9 cellular contexts compared by ENCODE assay signal in the genomic region with DNA sequence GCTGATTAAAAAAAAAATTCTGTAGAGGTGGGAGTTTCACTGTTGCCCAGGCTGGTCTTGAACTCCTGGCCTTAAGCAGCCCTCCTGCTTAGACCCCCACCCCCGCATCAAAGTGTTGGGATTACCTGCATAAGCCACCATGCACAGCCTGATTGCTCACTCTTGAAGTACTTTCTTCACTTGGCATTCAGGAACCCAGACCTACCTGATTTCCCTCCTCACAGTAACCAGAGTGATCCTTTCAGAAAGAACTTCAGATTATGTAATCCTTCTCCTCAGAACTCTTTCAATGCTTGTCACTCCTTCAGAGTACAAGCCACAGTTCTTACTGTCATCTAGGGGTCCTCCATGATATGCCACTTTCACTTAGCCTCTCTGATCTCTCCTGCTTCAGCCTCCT.
DNase-seq lines count a peak whose midpoint lies in the region; ATAC-seq lines count a peak whose summit lies in the region.
"Had no signal": no experiment of that assay in that cellular context is flagged by ENCODE, and none has a peak within 500 bp of the region (broad histone marks: within the 10 kb centered on the region; RNA-seq: fewer than 3 reads in every experiment).

No MANE protein-coding gene starts in this region.

- H3K4me1 Mint-ChIP-seq in activated T-cell treated with anti-CD3 and anti-CD28 coated beads, Interleukin-2, amount 50 U/mL, for 24 hours (ENCODE audit: low read depth), result peaks cover 16% of the 10 kb centered on the region
- H3K4me1 Mint-ChIP-seq in central memory CD8-positive, alpha-beta T cell, result peaks cover 26% of the 10 kb centered on the region
- H3K4me1 Mint-ChIP-seq in stimulated activated effector memory CD8-positive, alpha-beta T cell treated with anti-CD3 and anti-CD28 coated beads, Interleukin-12 subunit alpha, Interleukin-12 subunit beta, amount 100 ng/mL, for 72 hours, result peaks cover 19% of the 10 kb centered on the region

- H3K4me3 Mint-ChIP-seq in activated T-cell treated with anti-CD3 and anti-CD28 coated beads, Interleukin-2, amount 50 U/mL, for 24 hours, result no peak overlapping the region
- H3K4me3 Mint-ChIP-seq in central memory CD8-positive, alpha-beta T cell, result peak overlapping the region; percentile 98
- H3K4me3 Mint-ChIP-seq in stimulated activated effector memory CD8-positive, alpha-beta T cell treated with anti-CD3 and anti-CD28 coated beads, Interleukin-12 subunit alpha, Interleukin-12 subunit beta, amount 100 ng/mL, for 72 hours, result peak overlapping the region; percentile 87

- ATAC-seq in central memory CD8-positive, alpha-beta T cell (replicated peaks; ENCODE audit: extremely low read depth, poor library complexity, severe bottlenecking), result no peak
- ATAC-seq in stimulated activated effector memory CD8-positive, alpha-beta T cell treated with anti-CD3 and anti-CD28 coated beads, Interleukin-12 subunit alpha, Interleukin-12 subunit beta, amount 100 ng/mL, for 72 hours, result no peak
- no peak for ATAC-seq in GM18517 (IDR thresholded peaks at IDR 0.05; ENCODE audit: unreplicated experiment)

- DNase-seq in activated T-cell treated with anti-CD3 and anti-CD28 coated beads, Interleukin-2, amount 50 U/mL, for 24 hours, result no peak
- no peak for DNase-seq in activated T-cell treated with anti-CD3 and anti-CD28 coated beads, Interleukin-2, amount 50 U/mL, for 48 hours
- DNase-seq in NAMALWA (ENCODE audit: low spot score) (peak; percentile 21), NCI-H2029 treated with DMSO at 0.1 percent for 48 hours (lab: John Stamatoyannopoulos, UW) (no peak)
- no peak for DNase-seq in central memory CD8-positive, alpha-beta T cell (ENCODE audit: low spot score in 2 of 2)
- no peak for DNase-seq in stimulated activated effector memory CD8-positive, alpha-beta T cell treated with anti-CD3 and anti-CD28 coated beads, Interleukin-12 subunit alpha, Interleukin-12 subunit beta, amount 100 ng/mL, for 72 hours (ENCODE audit: low spot score in 2 of 2)
- no peak for DNase-seq in stimulated activated naive CD4-positive, alpha-beta T cell (lab: John Stamatoyannopoulos, UW)
- DNase-seq: NCI-H2107 had no signal

- peaks cover 17% of the 10 kb centered on the region for H3K27me3 Mint-ChIP-seq in activated T-cell treated with anti-CD3 and anti-CD28 coated beads, Interleukin-2, amount 50 U/mL, for 24 hours
- no peaks in the 10 kb centered on the region for H3K27me3 Mint-ChIP-seq in central memory CD8-positive, alpha-beta T cell

- no peaks in the 10 kb centered on the region for H3K9me3 Mint-ChIP-seq in activated T-cell treated with anti-CD3 and anti-CD28 coated beads, Interleukin-2, amount 50 U/mL, for 24 hours
- H3K9me3 Mint-ChIP-seq in central memory CD8-positive, alpha-beta T cell, result no peaks in the 10 kb centered on the region
- no peaks in the 10 kb centered on the region for H3K9me3 Mint-ChIP-seq in stimulated activated effector memory CD8-positive, alpha-beta T cell treated with anti-CD3 and anti-CD28 coated beads, Interleukin-12 subunit alpha, Interleukin-12 subunit beta, amount 100 ng/mL, for 72 hours

- H3K27ac Mint-ChIP-seq in activated T-cell treated with anti-CD3 and anti-CD28 coated beads, Interleukin-2, amount 50 U/mL, for 24 hours, result peak overlapping the region; percentile 16
- peak overlapping the region; percentile 93 for H3K27ac Mint-ChIP-seq in central memory CD8-positive, alpha-beta T cell (ENCODE audit: low read depth)
- H3K27ac Mint-ChIP-seq in stimulated activated effector memory CD8-positive, alpha-beta T cell treated with anti-CD3 and anti-CD28 coated beads, Interleukin-12 subunit alpha, Interleukin-12 subunit beta, amount 100 ng/mL, for 72 hours, result peak overlapping the region; percentile 83

- H3K36me3 Mint-ChIP-seq in activated T-cell treated with anti-CD3 and anti-CD28 coated beads, Interleukin-2, amount 50 U/mL, for 24 hours (ENCODE audit: low read depth), result peaks cover 2% of the 10 kb centered on the region
- peaks cover 17% of the 10 kb centered on the region for H3K36me3 Mint-ChIP-seq in central memory CD8-positive, alpha-beta T cell (ENCODE audit: insufficient read depth)
- no peaks in the 10 kb centered on the region for H3K36me3 Mint-ChIP-seq in stimulated activated effector memory CD8-positive, alpha-beta T cell treated with anti-CD3 and anti-CD28 coated beads, Interleukin-12 subunit alpha, Interleukin-12 subunit beta, amount 100 ng/mL, for 72 hours

Comparison
In these comparisons a context has a peak if more than half of its experiments do, and no peak if none do; other contexts are left out.
1. H3K27ac Mint-ChIP-seq: peak in every context shown above with its lines; median percentile 93 in central memory CD8-positive, alpha-beta T cell; 83 in stimulated activated effector memory CD8-positive, alpha-beta T cell treated with anti-CD3 and anti-CD28 coated beads, Interleukin-12 subunit alpha, Interleukin-12 subunit beta, amount 100 ng/mL, for 72 hours; 16 in activated T-cell treated with anti-CD3 and anti-CD28 coated beads, Interleukin-2, amount 50 U/mL, for 24 hours.